Comparison of ENCODE assay signal across 8 cellular contexts in genomic region chrX:153971632-153972367, GRCh38. TPM values are rescaled to one million over a fixed set of nuclear protein-coding genes. Genes with fewer than 3 reads are reported as not detected.
DNase-seq lines count a peak whose midpoint lies in the region; ATAC-seq and TF ChIP-seq lines count a peak whose summit lies in the region.

TSS of gene HCFC1 (minus strand) at chrX:153971818. CDS start at chrX:153970840, 978 bp downstream.

- H3K9ac ChIP-seq in mesenchymal stem cell (ENCODE audit: low read length) = peak within 1 kb of the TSS; percentile 98

- peak within 1 kb of the TSS; percentile 99 for H4K91ac ChIP-seq in mesenchymal stem cell (ENCODE audit: low read length)

- H3K36me3 Mint-ChIP-seq in CD14-positive monocyte = peaks cover 4 to 14% of the 10 kb centered on the region in 2 donors

- peak within 1 kb of the TSS; percentile 94 for H3K27ac ChIP-seq in effector memory CD4-positive, alpha-beta T cell (ENCODE audit: insufficient read depth, low read length, poor library complexity, severe bottlenecking)
- peak within 1 kb of the TSS; percentile 99 for H3K27ac ChIP-seq in mesenchymal stem cell (ENCODE audit: low read length, poor library complexity, severe bottlenecking)

- peak within 1 kb of the TSS; percentile 92 for H2BK5ac ChIP-seq in mesenchymal stem cell (ENCODE audit: low read depth, low read length, poor library complexity, severe bottlenecking)

- H2BK15ac ChIP-seq in mesenchymal stem cell (ENCODE audit: low read depth, poor library complexity, severe bottlenecking) = peak within 1 kb of the TSS; percentile 69

- intact Hi-C loops in CD14-positive monocyte (cut with micrococcal nuclease) = loop anchor here (5.0 kb wide), 2 partner anchors 36 to 41 kb away; no protein-coding TSS in a partner anchor

- H3K4me1 Mint-ChIP-seq in CD14-positive monocyte = peaks cover 49% of the 10 kb centered on the region

- peaks cover 0 to 45% (median 0%) of the 10 kb centered on the region in 3 donors for H3K27me3 Mint-ChIP-seq in CD14-positive monocyte (ENCODE audit: low read depth in 3 of 3)

- WGBS in mesenchymal stem cell = under 1% methylated on average over 44 of the region's 78 CpGs

- peak within 1 kb of the TSS; percentile 52 to 89 for H3K23ac ChIP-seq in mesenchymal stem cell (ENCODE audit: low read length in 2 of 2)

- H3K4me2 ChIP-seq in mesenchymal stem cell (ENCODE audit: low read length, poor library complexity, severe bottlenecking) = peak within 1 kb of the TSS; percentile 59

- peak within 1 kb of the TSS; percentile 99 for H3K4me3 ChIP-seq in effector memory CD4-positive, alpha-beta T cell (ENCODE audit: insufficient read depth, low read depth, low read length, poor library complexity, severe bottlenecking)
- H3K4me3 ChIP-seq in mesenchymal stem cell (ENCODE audit: insufficient read depth in 1 of 2, low read depth in 1 of 2, low read length in 2 of 2) = peak within 1 kb of the TSS; percentile 87 to 99

- H3K36me3 ChIP-seq in effector memory CD4-positive, alpha-beta T cell (ENCODE audit: control insufficient read depth, insufficient read depth, low read length) = no peaks in the 10 kb centered on the region
- peaks cover 0 to 16% of the 10 kb centered on the region in 2 experiments for H3K36me3 ChIP-seq in mesenchymal stem cell (ENCODE audit: control insufficient read depth in 1 of 2, insufficient read depth in 2 of 2, low read depth in 1 of 2, low read length in 2 of 2)

- H2BK120ac ChIP-seq in mesenchymal stem cell (ENCODE audit: low read depth, low read length) = peak within 1 kb of the TSS; percentile 73

- no peak within 1 kb of the TSS for H2AFZ ChIP-seq in mesenchymal stem cell (ENCODE audit: low read depth, low read length)

- H3K4me1 ChIP-seq in effector memory CD4-positive, alpha-beta T cell (ENCODE audit: control insufficient read depth, insufficient read depth, low read length, poor library complexity, severe bottlenecking) = peaks cover 22% of the 10 kb centered on the region
- peaks cover 29% of the 10 kb centered on the region for H3K4me1 ChIP-seq in mesenchymal stem cell (ENCODE audit: control insufficient read depth, insufficient read depth, low read depth, low read length)

- peak within 1 kb of the TSS in 1 of 2 experiments; percentile 87 for H3K14ac ChIP-seq in mesenchymal stem cell (ENCODE audit: low read length in 2 of 2)

- H3K4me3 Mint-ChIP-seq in CD14-positive monocyte = peak within 1 kb of the TSS; percentile 99 to 100

- H3K79me1 ChIP-seq in mesenchymal stem cell (replicated peaks; ENCODE audit: low read length, poor library complexity, severe bottlenecking) = no peaks in the 10 kb centered on the region

- DNase-seq in CD14-positive monocyte (ENCODE audit: low spot score) = peak; percentile 91
- DNase-seq in NCI-H82 treated with DMSO at 0.1 percent for 48 hours (lab: John Stamatoyannopoulos, UW; ENCODE audit: unreplicated experiment) = peak; percentile 71
- DNase-seq in activated CD8-positive, alpha-beta memory T cell treated with anti-CD3 and anti-CD28 coated beads for 24 hours = peak; percentile 97
- peak; percentile 84 to 89 (median 87) for DNase-seq in effector memory CD4-positive, alpha-beta T cell
- DNase-seq in mesenchymal stem cell = peak; percentile 89
- peak; percentile 89 for DNase-seq in stimulated activated CD8-positive, alpha-beta memory T cell treated with anti-CD3 and anti-CD28 coated beads, Interleukin-12 subunit alpha, Interleukin-12 subunit beta, amount 100 ng/mL, for 4 hours (ENCODE audit: low read depth)

- H3K9me3 ChIP-seq in effector memory CD4-positive, alpha-beta T cell (ENCODE audit: control insufficient read depth, low read length) = no peaks in the 10 kb centered on the region
- no peaks in the 10 kb centered on the region for H3K9me3 ChIP-seq in mesenchymal stem cell (ENCODE audit: control insufficient read depth, low read length)

- H3K4ac ChIP-seq in mesenchymal stem cell (ENCODE audit: low read depth in 1 of 2, low read length in 2 of 2) = peak within 1 kb of the TSS; percentile 97 to 100

- ATAC-seq in GM19397 (IDR thresholded peaks at IDR 0.05; ENCODE audit: unreplicated experiment) (peak; percentile 37), HG03571 (IDR thresholded peaks at IDR 0.05; ENCODE audit: unreplicated experiment) (peak; percentile 40)

- peak within 1 kb of the TSS; percentile 78 for H2AK5ac ChIP-seq in mesenchymal stem cell (ENCODE audit: low read length, severe bottlenecking)

- no peaks in the 10 kb centered on the region for H3K27me3 ChIP-seq in effector memory CD4-positive, alpha-beta T cell (replicated peaks; ENCODE audit: control insufficient read depth, insufficient read depth, low read length, poor library complexity, severe bottlenecking)
- H3K27me3 ChIP-seq in mesenchymal stem cell (ENCODE audit: control insufficient read depth in 1 of 2, insufficient read depth in 1 of 2, low read length in 2 of 2) = no peaks in the 10 kb centered on the region

- H3K18ac ChIP-seq in mesenchymal stem cell (ENCODE audit: low read depth in 1 of 2, low read length in 2 of 2) = peak within 1 kb of the TSS; percentile 94 to 96

- peak within 1 kb of the TSS; percentile 100 for H3K27ac Mint-ChIP-seq in CD14-positive monocyte

- peak within 1 kb of the TSS; percentile 96 for H4K8ac ChIP-seq in mesenchymal stem cell (ENCODE audit: low read length)

- TF ChIP-seq CTCF in CD14-positive monocyte (IDR thresholded peaks at IDR 0.05) = no peak

- peak within 1 kb of the TSS in 1 of 2 experiments; percentile 82 for H2BK12ac ChIP-seq in mesenchymal stem cell (ENCODE audit: low read length in 2 of 2)

- peaks cover 0 to 21% (median 8%) of the 10 kb centered on the region in 7 donors for H3K9me3 Mint-ChIP-seq in CD14-positive monocyte

RNA-seq across cellular contexts. Expression of gene HCFC1, which starts in this region (rescaled TPM):
- 1 to 10 TPM; 1.9 to 3.8 TPM for polyA plus RNA-seq in CD14-positive monocyte
- 27.2 TPM for polyA plus RNA-seq in mesenchymal stem cell (2013, experiment 1 of 2)
- polyA plus RNA-seq in mesenchymal stem cell (2013, experiment 2 of 2) = 23.7 TPM

Comparison
In these comparisons a context has a peak if more than half of its experiments do, and no peak if none do; other contexts are left out.
1. Peak in every context shown above with its lines: DNase-seq, ATAC-seq, H3K4me3 ChIP-seq and H3K27ac ChIP-seq.